ENCODE assay signal across 1 cellular context in genomic region chr20:37378785-37379598, GRCh38.
TF ChIP-seq lines count a peak whose summit lies in the region.

No MANE protein-coding gene starts in this region.

TF ChIP-seq in HepG2, 621 proteins besides CTCF, POLR2A, EP300 and RAD21 (continued from another document):
- TF ChIP-seq SP1 (IDR thresholded peaks at IDR 0.05) (no peak), SP1 (CRISPR knock-in tag; IDR thresholded peaks at IDR 0.05) (no peak), UBTF (CRISPR knock-in tag; IDR thresholded peaks at IDR 0.05) (no peak), SP4 (CRISPR knock-in tag; IDR thresholded peaks at IDR 0.05) (0 out of 2 replicates have a peak, but pooled peaks have one; percentile 25), ZKSCAN1 (IDR thresholded peaks at IDR 0.05; ENCODE audit: low read length) (no peak), BRD4 (CRISPR knock-in tag; IDR thresholded peaks at IDR 0.05) (peak; percentile 50; the same call in 1 of the 2 replicates), ZNF713 (CRISPR knock-in tag; IDR thresholded peaks at IDR 0.05) (no peak), KMT2A (CRISPR knock-in tag; IDR thresholded peaks at IDR 0.05) (no peak), ADNP (CRISPR knock-in tag; IDR thresholded peaks at IDR 0.05) (no peak), ZSCAN22 (CRISPR knock-in tag; IDR thresholded peaks at IDR 0.05) (no peak), ZBTB14 (CRISPR knock-in tag; IDR thresholded peaks at IDR 0.05) (no peak), BCL3 (CRISPR knock-in tag; IDR thresholded peaks at IDR 0.05) (no peak), FOXC1 (CRISPR knock-in tag; IDR thresholded peaks at IDR 0.05; ENCODE audit: borderline replicate concordance) (0 out of 2 replicates have a peak, but pooled peaks have one; percentile 33), SMARCC2 (IDR thresholded peaks at IDR 0.05) (no peak), ZNF12 (CRISPR knock-in tag; IDR thresholded peaks at IDR 0.05) (no peak; the same call in 1 of the 2 replicates), ZNF546 (CRISPR knock-in tag; conservative IDR thresholded peaks at IDR 0.05) (no peak), AFF4 (CRISPR knock-in tag; IDR thresholded peaks at IDR 0.05) (no peak), KLF13 (CRISPR knock-in tag; IDR thresholded peaks at IDR 0.05) (no peak), ZNF589 (CRISPR knock-in tag; conservative IDR thresholded peaks at IDR 0.05) (no peak), AGO2 (optimal IDR thresholded peaks at IDR 0.05; ENCODE audit: low read depth, low read length) (peak; percentile 43), ZNF605 (CRISPR knock-in tag; IDR thresholded peaks at IDR 0.05) (0 out of 2 replicates have a peak, but pooled peaks have one; percentile 38), RXRB (CRISPR knock-in tag; IDR thresholded peaks at IDR 0.05; ENCODE audit: borderline replicate concordance) (no peak), NR1H2 (CRISPR knock-in tag; IDR thresholded peaks at IDR 0.05; ENCODE audit: borderline replicate concordance, low read depth) (no peak), ZBTB4 (CRISPR knock-in tag; IDR thresholded peaks at IDR 0.05; ENCODE audit: borderline replicate concordance) (no peak), NCOA2 (CRISPR knock-in tag; IDR thresholded peaks at IDR 0.05) (no peak), KAT2B (IDR thresholded peaks at IDR 0.05; ENCODE audit: borderline replicate concordance, low read depth, low read length) (no peak), PRMT3 (CRISPR knock-in tag; IDR thresholded peaks at IDR 0.05; ENCODE audit: borderline replicate concordance, low read depth) (no peak), CREB1 (IDR thresholded peaks at IDR 0.05) (no peak), CREB1 (CRISPR knock-in tag; IDR thresholded peaks at IDR 0.05) (no peak), ZNF263 (CRISPR knock-in tag; IDR thresholded peaks at IDR 0.05) (0 out of 2 replicates have a peak, but pooled peaks have one; percentile 16), NFKBIZ (CRISPR knock-in tag; IDR thresholded peaks at IDR 0.05) (0 out of 2 replicates have a peak, but pooled peaks have one; percentile 36), ZC3H4 (CRISPR knock-in tag; IDR thresholded peaks at IDR 0.05; ENCODE audit: borderline replicate concordance) (no peak), TFDP1 (CRISPR knock-in tag; IDR thresholded peaks at IDR 0.05; ENCODE audit: borderline replicate concordance) (no peak), IKZF5 (CRISPR knock-in tag; IDR thresholded peaks at IDR 0.05) (no peak), NFE2L1 (CRISPR knock-in tag; IDR thresholded peaks at IDR 0.05; ENCODE audit: borderline replicate concordance) (0 out of 2 replicates have a peak, but pooled peaks have one; percentile 31), CC2D1A (CRISPR knock-in tag; IDR thresholded peaks at IDR 0.05) (no peak), ETS1 (CRISPR knock-in tag; IDR thresholded peaks at IDR 0.05) (no peak), BRF2 (CRISPR knock-in tag; IDR thresholded peaks at IDR 0.05) (no peak), HDAC2 (CRISPR knock-in tag; IDR thresholded peaks at IDR 0.05) (no peak), PLRG1 (conservative IDR thresholded peaks at IDR 0.05) (no peak), TFAP4 (IDR thresholded peaks at IDR 0.05; ENCODE audit: borderline replicate concordance, low read depth) (no peak), NFE2L2 (IDR thresholded peaks at IDR 0.05; ENCODE audit: low read length) (peak; percentile 92), ZBTB7A (CRISPR knock-in tag; IDR thresholded peaks at IDR 0.05) (0 out of 2 replicates have a peak, but pooled peaks have one; percentile 6)
